4 cellular contexts compared by ENCODE assay signal in the genomic region with DNA sequence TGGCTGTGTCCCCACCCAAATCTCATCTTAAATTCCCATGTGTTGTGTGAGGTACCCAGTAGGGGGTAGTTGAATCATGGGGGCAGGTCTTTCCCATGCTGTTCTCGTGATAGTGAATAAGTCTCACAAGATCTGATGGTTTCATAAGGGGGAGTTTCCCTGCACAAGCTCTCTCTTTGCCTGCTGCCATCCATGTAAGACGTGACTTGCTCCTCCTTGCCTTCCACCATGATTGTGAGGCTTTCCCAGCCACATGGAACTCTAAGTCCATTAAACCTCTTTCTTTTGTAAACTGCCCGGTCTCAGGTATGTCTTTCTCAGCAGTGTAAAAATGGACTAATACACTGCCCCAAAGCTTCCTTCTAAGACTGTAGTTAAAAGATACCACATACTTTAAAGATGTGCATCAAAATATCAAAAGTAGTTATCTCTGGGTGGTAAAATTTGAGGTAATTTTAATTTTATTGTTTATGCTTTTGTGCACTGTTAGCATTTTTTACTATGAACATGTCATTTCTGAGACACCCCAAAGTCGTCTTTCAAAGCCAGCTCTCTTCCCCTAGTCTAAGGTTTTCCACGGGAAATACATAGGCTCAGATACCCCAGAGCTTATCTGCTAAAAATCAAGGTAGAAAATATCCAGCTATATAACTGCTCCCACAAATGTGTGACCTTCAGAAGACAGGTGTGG.
TF ChIP-seq lines count a peak whose summit lies in the region.

No MANE protein-coding gene starts in this region.

TF ChIP-seq in A549, 52 proteins besides CTCF, POLR2A, EP300 and RAD21:
- peak; percentile 71 for TF ChIP-seq MAFK (IDR thresholded peaks at IDR 0.05; ENCODE audit: partially characterized antibody)

TF ChIP-seq in IMR-90, 13 proteins besides CTCF, POLR2A, EP300 and RAD21:
- TF ChIP-seq MAFK (IDR thresholded peaks at IDR 0.05; ENCODE audit: low read depth, low read length) = peak; percentile 61

TF ChIP-seq in K562, 482 proteins besides CTCF, POLR2A, EP300 and RAD21:
- TF ChIP-seq ZNF316 (IDR thresholded peaks at IDR 0.05) = peak; percentile 66; the same call in 1 of the 2 replicates
- peak; percentile 37; the same call in 1 of the 2 replicates for TF ChIP-seq MAFK (IDR thresholded peaks at IDR 0.05; ENCODE audit: low read length)
- peak; percentile 97 for TF ChIP-seq ZNF431 (CRISPR knock-in tag; IDR thresholded peaks at IDR 0.05)
- peak; percentile 30; the same call in 1 of the 2 replicates for TF ChIP-seq MAFF (IDR thresholded peaks at IDR 0.05; ENCODE audit: low read length)
TF ChIP-seq in K562: peak in this region for 4; not testable (repeated sequence) for 478.

TF ChIP-seq in HepG2, 621 proteins besides CTCF, POLR2A, EP300 and RAD21:
- TF ChIP-seq MAFK (conservative IDR thresholded peaks at IDR 0.05 in 1 of 2, IDR thresholded peaks at IDR 0.05 in 1 of 2; ENCODE audit: low read length in 2 of 2) = peak; percentile 13 to 75; a peak in 2 of 4 replicates
- TF ChIP-seq MAFF (IDR thresholded peaks at IDR 0.05; ENCODE audit: low read depth, low read length) = peak; percentile 52
